8 cellular contexts compared by ENCODE assay signal in genomic region chr17:2710075-2710803, GRCh38. TPM values are rescaled to one million over a fixed set of nuclear protein-coding genes. Genes with fewer than 3 reads are reported as not detected.
DNase-seq lines count a peak whose midpoint lies in the region; ATAC-seq and TF ChIP-seq lines count a peak whose summit lies in the region.

No MANE protein-coding gene starts in this region.

- peak overlapping the region; percentile 74 for H3K4me3 ChIP-seq in GM23338
- peak overlapping the region; percentile 74 to 85 for H3K4me3 ChIP-seq in gastroesophageal sphincter
- H3K4me3 ChIP-seq in skeletal muscle tissue (ENCODE audit: low read length in 3 of 3): peak overlapping the region; percentile 83 to 94 (median 86)

- H3K27ac ChIP-seq in GM23338 (ENCODE audit: low read depth) (no peak overlapping the region), gastroesophageal sphincter (peak overlapping the region in 3 of 4 donors; percentile 80 to 89 (median 89)), skeletal muscle tissue (ENCODE audit: low read depth, low read length) (peak overlapping the region; percentile 94)

- no peak for TF ChIP-seq POLR2A in gastroesophageal sphincter (IDR thresholded peaks at IDR 0.05)

- ATAC-seq in GM23338 (no peak), T-helper 17 cell (no peak), gastroesophageal sphincter (no peak), GM18858 (IDR thresholded peaks at IDR 0.05; ENCODE audit: unreplicated experiment) (no peak)

- no peak for TF ChIP-seq CTCF in GM23338 (conservative IDR thresholded peaks at IDR 0.05; ENCODE audit: low read depth in 2 of 2)
- no peak for TF ChIP-seq CTCF in gastroesophageal sphincter (IDR thresholded peaks at IDR 0.05)

- peaks cover 43% of the 10 kb centered on the region for H3K4me1 Mint-ChIP-seq in GM23338
- H3K4me1 Mint-ChIP-seq in T-helper 17 cell: peaks cover 34% of the 10 kb centered on the region

- H4K20me1 ChIP-seq in GM23338 (replicated peaks; ENCODE audit: insufficient read depth): peaks cover 10% of the 10 kb centered on the region

- peak overlapping the region; percentile 84 for H3K4me3 Mint-ChIP-seq in GM23338
- peak overlapping the region; percentile 90 for H3K4me3 Mint-ChIP-seq in T-helper 17 cell

- DNase-seq in GM23338 (ENCODE audit: low spot score) (no peak), T-helper 17 cell (no peak), nucleus accumbens (lab: John Stamatoyannopoulos, UW) (no peak), SHP77 (lab: John Stamatoyannopoulos, UW) (no peak)
- DNase-seq in activated effector memory CD4-positive, alpha-beta T cell treated with Interleukin-2 at 50 U/mL for 16 hours: no peak

- H3K9me3 ChIP-seq in T-helper 17 cell (ENCODE audit: control insufficient read depth, low read length, poor library complexity, severe bottlenecking): no peaks in the 10 kb centered on the region
- H3K9me3 ChIP-seq in gastroesophageal sphincter: no peaks in the 10 kb centered on the region
- H3K9me3 ChIP-seq in skeletal muscle tissue (ENCODE audit: control insufficient read depth in 3 of 3, low read length in 3 of 3): no peaks in the 10 kb centered on the region

- H3K36me3 Mint-ChIP-seq in GM23338 (ENCODE audit: low read depth) (no peaks in the 10 kb centered on the region; the same call in 2 of the 3 replicates), T-helper 17 cell (ENCODE audit: low read depth) (no peaks in the 10 kb centered on the region)

- no peaks in the 10 kb centered on the region for H3K9me3 Mint-ChIP-seq in GM23338

- H3K27me3 Mint-ChIP-seq in GM23338 (ENCODE audit: insufficient read depth, low read depth, poor library complexity) (peaks cover 23% of the 10 kb centered on the region), T-helper 17 cell (no peaks in the 10 kb centered on the region)

- peak overlapping the region; percentile 92 for H3K4me2 ChIP-seq in GM23338

- no peaks in the 10 kb centered on the region for H3K9me2 ChIP-seq in GM23338 (ENCODE audit: insufficient read depth)

- H3K79me2 ChIP-seq in GM23338 (replicated peaks; ENCODE audit: insufficient read depth): peaks cover 57% of the 10 kb centered on the region

- peaks cover 19% of the 10 kb centered on the region; the same call in 1 of the 2 replicates for H3F3A ChIP-seq in GM23338 (replicated peaks; ENCODE audit: low read depth)

- H3K9ac ChIP-seq in skeletal muscle tissue (ENCODE audit: low read depth in 1 of 3, low read length in 3 of 3): peak overlapping the region; percentile 84 to 98 (median 86)

- H3K36me3 ChIP-seq in GM23338 (ENCODE audit: insufficient read depth) (no peaks in the 10 kb centered on the region), gastroesophageal sphincter (peaks cover 0 to 4% of the 10 kb centered on the region in 2 donors), skeletal muscle tissue (ENCODE audit: control insufficient read depth in 3 of 3, insufficient read depth in 3 of 3, low read length in 3 of 3) (peaks cover 0 to 2% (median 0%) of the 10 kb centered on the region in 3 donors)

- H3K27ac Mint-ChIP-seq in GM23338 (no peak overlapping the region; the same call in 1 of the 2 replicates), T-helper 17 cell (peak overlapping the region; percentile 81)

- 37 to 52% methylated on average over 5 to 7 of the region's 16 CpGs for WGBS in gastroesophageal sphincter (ENCODE audit: low coverage in 1 of 2), 2 donors

- H2AFZ ChIP-seq in GM23338: peak overlapping the region; percentile 56; the same call in 1 of the 2 replicates

- peaks cover 32% of the 10 kb centered on the region for H3K4me1 ChIP-seq in GM23338 (ENCODE audit: insufficient read depth)
- H3K4me1 ChIP-seq in gastroesophageal sphincter: peaks cover 0 to 79% (median 41%) of the 10 kb centered on the region in 3 donors
- peaks cover 57 to 70% (median 65%) of the 10 kb centered on the region in 3 donors for H3K4me1 ChIP-seq in skeletal muscle tissue (ENCODE audit: control insufficient read depth in 3 of 3, insufficient read depth in 3 of 3, low read length in 3 of 3)

- no peak for TF ChIP-seq EP300 in gastroesophageal sphincter (IDR thresholded peaks at IDR 0.05)

- H3K27me3 ChIP-seq in GM23338 (ENCODE audit: insufficient read depth): peaks cover 22% of the 10 kb centered on the region; the same call in 1 of the 2 replicates
- H3K27me3 ChIP-seq in gastroesophageal sphincter: no peaks in the 10 kb centered on the region
- H3K27me3 ChIP-seq in skeletal muscle tissue (ENCODE audit: control insufficient read depth in 3 of 3, insufficient read depth in 3 of 3, low read length in 3 of 3): no peaks in the 10 kb centered on the region

TF ChIP-seq in GM23338, 12 proteins besides CTCF, POLR2A, EP300 and RAD21 (continues in another document):
- TF ChIP-seq ZNF331 (CRISPR knock-in tag; IDR thresholded peaks at IDR 0.05; ENCODE audit: low read depth) (no peak), ZNF462 (CRISPR knock-in tag; IDR thresholded peaks at IDR 0.05) (no peak), EZH2phosphoT487 (IDR thresholded peaks at IDR 0.05; ENCODE audit: unreplicated experiment) (no peak), NANOG (IDR thresholded peaks at IDR 0.05; ENCODE audit: borderline replicate concordance) (no peak), STAT1 (IDR thresholded peaks at IDR 0.05; ENCODE audit: unreplicated experiment) (no peak), JUNB (IDR thresholded peaks at IDR 0.05; ENCODE audit: unreplicated experiment) (no peak), POLR2AphosphoS5 (IDR thresholded peaks at IDR 0.05; ENCODE audit: low read depth) (no peak), CREB1 (CRISPR knock-in tag; IDR thresholded peaks at IDR 0.05; ENCODE audit: low read depth) (no peak), EZH2 (IDR thresholded peaks at IDR 0.05; ENCODE audit: low read depth, unreplicated experiment) (no peak)

RNA-seq across cellular contexts. Expression of gene CLUH, which starts 1.3 kb away (rescaled TPM):
- 86.1 and 90.0 TPM in 2 replicates for total RNA-seq in GM23338 (2014; rRNA removed; shearing (Covaris generic))
- polyA plus RNA-seq in GM23338 (2016; fragmentation: Nextera tagmentation; extraction: Ambion mirVana): 23.5 and 24.2 TPM in 2 replicates
- 10 to 100 TPM; 55.2 to 68.6 TPM for total RNA-seq in T-helper 17 cell
- 10 to 100 TPM; 42.6 to 87.6 (median 52.9) TPM for total RNA-seq in gastroesophageal sphincter
- 33.9 TPM for total RNA-seq in skeletal muscle tissue

RNA-seq across cellular contexts. Expression of gene CCDC92B, which starts 39.2 kb away (rescaled TPM):
- total RNA-seq in GM23338 (2014; rRNA removed; shearing (Covaris generic)): 8.4 and 9.1 TPM in 2 replicates
- polyA plus RNA-seq in GM23338 (2016; fragmentation: Nextera tagmentation; extraction: Ambion mirVana): 4.8 and 5.7 TPM in 2 replicates
- total RNA-seq in T-helper 17 cell (under 1 TPM; 0.13 to 0.37 TPM), gastroesophageal sphincter (under 1 TPM in 1 of 4 donors, not detected in 3; 0.08 TPM), skeletal muscle tissue (not detected)
